ENCODE assay signal across 1 cellular context in genomic region chr1:231592809-231593208, GRCh38.
TF ChIP-seq lines count a peak whose summit lies in the region.

No MANE protein-coding gene starts in this region.

TF ChIP-seq in HepG2, 621 proteins besides CTCF, POLR2A, EP300 and RAD21:
- no peak for TF ChIP-seq ZNF318 (CRISPR knock-in tag; IDR thresholded peaks at IDR 0.05)
- TF ChIP-seq ZNF33A (CRISPR knock-in tag; IDR thresholded peaks at IDR 0.05; ENCODE audit: borderline replicate concordance), result no peak
- TF ChIP-seq MYC (CRISPR knock-in tag; IDR thresholded peaks at IDR 0.05; ENCODE audit: borderline replicate concordance), result no peak
- no peak for TF ChIP-seq MTA1 (CRISPR knock-in tag; IDR thresholded peaks at IDR 0.05; ENCODE audit: borderline replicate concordance)
- TF ChIP-seq THRA (CRISPR knock-in tag; IDR thresholded peaks at IDR 0.05; ENCODE audit: borderline replicate concordance), result no peak
- TF ChIP-seq MAFK (conservative IDR thresholded peaks at IDR 0.05 in 1 of 2, IDR thresholded peaks at IDR 0.05 in 1 of 2; ENCODE audit: low read length in 2 of 2), result peak; percentile 68 to 79
- no peak for TF ChIP-seq GMEB1 (CRISPR knock-in tag; IDR thresholded peaks at IDR 0.05; ENCODE audit: borderline replicate concordance)
- no peak for TF ChIP-seq ZNF563 (CRISPR knock-in tag; IDR thresholded peaks at IDR 0.05)
- no peak for TF ChIP-seq HNRNPH1 (optimal IDR thresholded peaks at IDR 0.05; ENCODE audit: low read depth, low read length)
- TF ChIP-seq MAFF (IDR thresholded peaks at IDR 0.05; ENCODE audit: low read depth, low read length), result peak; percentile 56
- TF ChIP-seq CBFB (CRISPR knock-in tag; IDR thresholded peaks at IDR 0.05), result no peak
TF ChIP-seq in HepG2: peak in this region for 2.
